ENCODE assay signal across 15 cellular contexts in the genomic region with DNA sequence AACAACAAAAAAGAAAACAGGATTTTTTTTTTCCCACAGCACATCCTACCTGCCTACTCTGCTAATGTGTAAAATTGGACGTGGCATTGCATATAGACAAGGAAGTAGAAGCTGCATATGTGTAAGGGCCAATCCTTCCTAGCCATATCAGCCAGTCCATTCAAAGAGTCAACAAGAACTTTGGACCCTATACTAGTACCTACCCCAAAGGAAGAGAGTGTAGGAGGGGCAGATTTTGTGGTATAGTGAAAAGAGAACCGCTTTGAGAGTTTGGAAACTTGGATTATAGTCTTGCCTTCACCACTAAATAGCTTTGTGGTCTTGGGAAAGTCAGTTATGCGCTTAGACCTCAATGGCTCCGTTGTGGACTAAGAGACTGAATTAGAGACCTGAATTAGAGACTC.
"Had no signal": no experiment of that assay in that cellular context is flagged by ENCODE, and none has a peak within 500 bp of the region (broad histone marks: within the 10 kb centered on the region; RNA-seq: fewer than 3 reads in every experiment).

No MANE protein-coding gene starts in this region.

- H3K36me3 ChIP-seq: adrenal gland, breast epithelium, heart right ventricle, thyroid gland had no signal

- ATAC-seq: activated CD4-positive, alpha-beta T cell treated with anti-CD3 and anti-CD28 coated beads for 36 hours; activated naive CD4-positive, alpha-beta T cell treated with anti-CD3 and anti-CD28 coated beads, Interleukin-2, amount 50 U/mL, for 72 hours; esophagus mucosa; heart right ventricle; stimulated activated naive B cell treated with anti-CD40 and anti-IgM and Interleukin-4, amounts not matched to agents 10 μg/mL and 1 μg/mL and 100 μg/mL, for 72 hours; T-helper 17 cell had no signal

- H3K4me3 ChIP-seq: adrenal gland, breast epithelium, heart right ventricle, thyroid gland had no signal

- H3K4me1 ChIP-seq: breast epithelium, thyroid gland had no signal

- H3K27me3 ChIP-seq: adrenal gland, breast epithelium, heart right ventricle, thyroid gland had no signal

- H3K9me3 ChIP-seq: adrenal gland, breast epithelium, heart right ventricle, thyroid gland had no signal

- DNase-seq: activated CD4-positive, alpha-beta T cell treated with anti-CD3 and anti-CD28 coated beads for 36 hours; activated CD4-positive, alpha-beta T cell treated with anti-CD3 and anti-CD28 coated beads, Interleukin-2, amount 50 U/mL, for 48 hours; activated gamma-delta T cell treated with Interleukin-2 at 50 U/mL for 16 hours; adrenal gland; effector CD8-positive, alpha-beta T cell; heart right ventricle; mesenchymal stem cell; nephron progenitor cell; nucleus accumbens; stimulated activated naive B cell treated with anti-CD40 and anti-IgM and Interleukin-4, amounts not matched to agents 10 μg/mL and 1 μg/mL and 100 μg/mL, for 72 hours; T-helper 17 cell; thyroid gland had no signal

- H3K36me3 Mint-ChIP-seq: activated naive CD4-positive, alpha-beta T cell treated with anti-CD3 and anti-CD28 coated beads, Interleukin-2, amount 50 U/mL, for 72 hours; stimulated activated naive B cell treated with anti-CD40 and anti-IgM and Interleukin-4, amounts not matched to agents 10 μg/mL and 1 μg/mL and 100 μg/mL, for 72 hours had no signal

- H3K27ac Mint-ChIP-seq: activated CD4-positive, alpha-beta T cell treated with anti-CD3 and anti-CD28 coated beads for 36 hours; nephron progenitor cell; stimulated activated naive B cell treated with anti-CD40 and anti-IgM and Interleukin-4, amounts not matched to agents 10 μg/mL and 1 μg/mL and 100 μg/mL, for 72 hours; T-helper 17 cell had no signal

- H3K4me3 Mint-ChIP-seq: activated CD4-positive, alpha-beta T cell treated with anti-CD3 and anti-CD28 coated beads for 36 hours; nephron progenitor cell; stimulated activated naive B cell treated with anti-CD40 and anti-IgM and Interleukin-4, amounts not matched to agents 10 μg/mL and 1 μg/mL and 100 μg/mL, for 72 hours; T-helper 17 cell had no signal

- H3K27ac ChIP-seq: adrenal gland, breast epithelium, heart right ventricle, thyroid gland had no signal

- H3K4me1 Mint-ChIP-seq: nephron progenitor cell; stimulated activated naive B cell treated with anti-CD40 and anti-IgM and Interleukin-4, amounts not matched to agents 10 μg/mL and 1 μg/mL and 100 μg/mL, for 72 hours had no signal

- H3K9me3 Mint-ChIP-seq: activated naive CD4-positive, alpha-beta T cell treated with anti-CD3 and anti-CD28 coated beads, Interleukin-2, amount 50 U/mL, for 72 hours; nephron progenitor cell; stimulated activated naive B cell treated with anti-CD40 and anti-IgM and Interleukin-4, amounts not matched to agents 10 μg/mL and 1 μg/mL and 100 μg/mL, for 72 hours had no signal
